ENCODE assay signal across 20 cellular contexts in genomic region chr12:116027551-116027821, GRCh38.
DNase-seq lines count a peak whose midpoint lies in the region; TF ChIP-seq lines count a peak whose summit lies in the region.
"Had no signal": no experiment of that assay in that cellular context is flagged by ENCODE, and none has a peak within 500 bp of the region (broad histone marks: within the 10 kb centered on the region; RNA-seq: fewer than 3 reads in every experiment).

No MANE protein-coding gene starts in this region.

- TF ChIP-seq EP300 in tibial nerve (IDR thresholded peaks at IDR 0.05): no peak

- TF ChIP-seq POLR2A in tibial nerve (IDR thresholded peaks at IDR 0.05) (no peak), lower leg skin (IDR thresholded peaks at IDR 0.05) (no peak)

- H3K4me3 ChIP-seq in neural progenitor cell (no peak overlapping the region), tibial nerve (no peak overlapping the region), lower leg skin (ENCODE audit: low read depth, poor library complexity, severe bottlenecking) (no peak overlapping the region)
- H3K4me3 ChIP-seq: BLaER1, GM23248, Peyer's patch, SK-N-MC had no signal

- peaks cover 2% of the 10 kb centered on the region for H3K27me3 Mint-ChIP-seq in neural progenitor cell (ENCODE audit: insufficient read depth, low read depth)
- H3K27me3 Mint-ChIP-seq: CD8-positive, alpha-beta memory T cell had no signal

- H3F3A ChIP-seq in neural progenitor cell (ENCODE audit: low read depth): no peaks in the 10 kb centered on the region

- H3K27ac Mint-ChIP-seq in neural progenitor cell: no peak overlapping the region

- H3K4me1 ChIP-seq in neural progenitor cell (peaks cover 8% of the 10 kb centered on the region), tibial nerve (peaks cover 0 to 30% (median 0%) of the 10 kb centered on the region in 4 donors)
- H3K4me1 ChIP-seq: BLaER1, Peyer's patch had no signal

- H3K9me3 ChIP-seq in neural progenitor cell (ENCODE audit: low read depth) (no peaks in the 10 kb centered on the region), tibial nerve (peaks cover 0 to 8% (median 0%) of the 10 kb centered on the region in 4 donors)
- H3K9me3 ChIP-seq: Peyer's patch had no signal

- H2AFZ ChIP-seq in neural progenitor cell (replicated peaks): no peak overlapping the region
- H2AFZ ChIP-seq: GM23248 had no signal

- 86 to 93% methylated on average over 4 of the region's 4 CpGs for WGBS in tibial nerve, 2 donors
- WGBS in lower leg skin, 2 donors: 85 to 90% methylated on average over 4 of the region's 4 CpGs

- peaks cover 98% of the 10 kb centered on the region for H3K79me2 ChIP-seq in neural progenitor cell (ENCODE audit: low read depth)

- no peaks in the 10 kb centered on the region for H3K36me3 ChIP-seq in neural progenitor cell
- no peaks in the 10 kb centered on the region for H3K36me3 ChIP-seq in tibial nerve
- H3K36me3 ChIP-seq: Peyer's patch had no signal

- peak; percentile 9 for DNase-seq in NCI-H82 (lab: John Stamatoyannopoulos, UW)
- DNase-seq in NCI-H82 treated with DMSO at 0.1 percent for 48 hours (lab: John Stamatoyannopoulos, UW; ENCODE audit: unreplicated experiment): no peak
- DNase-seq in M059J (ENCODE audit: low read depth): peak; percentile 20
- peak; percentile 28 for DNase-seq in amniotic epithelial cell (ENCODE audit: low read depth)
- no peak for DNase-seq in neural progenitor cell (ENCODE audit: low spot score)
- DNase-seq in tibial nerve (ENCODE audit: low spot score in 2 of 2): no peak
- DNase-seq in lower leg skin (ENCODE audit: low spot score in 2 of 2): no peak
- DNase-seq in NCI-H2196 treated with DMSO at 0.1 percent for 48 hours (lab: John Stamatoyannopoulos, UW; ENCODE audit: unreplicated experiment): no peak
- DNase-seq: CD8-positive, alpha-beta memory T cell; DND-41; GF-D8; GM23248; KBM-7; NCI-H1105; NCI-H1694; NCI-H2107; Peyer's patch; Right ventricle myocardium superior had no signal

- H3K9ac ChIP-seq in neural progenitor cell: no peak overlapping the region
- H3K9ac ChIP-seq: BLaER1, GM23248 had no signal

- intact Hi-C loops in lower leg skin (cut with DNase I; ENCODE audit: low total_unique reads): loop anchor here (10.0 kb wide), 1 partner anchor 217 kb away; no protein-coding TSS in a partner anchor

- peaks cover 40% of the 10 kb centered on the region for H4K20me1 ChIP-seq in neural progenitor cell (ENCODE audit: low read depth)

- H3K27me3 ChIP-seq in neural progenitor cell (no peaks in the 10 kb centered on the region), tibial nerve (no peaks in the 10 kb centered on the region)
- H3K27me3 ChIP-seq: BLaER1, Peyer's patch had no signal

- H3K4me2 ChIP-seq in neural progenitor cell: no peak overlapping the region
- H3K4me2 ChIP-seq: BLaER1 had no signal

- peaks cover 9% of the 10 kb centered on the region for H3K9me3 Mint-ChIP-seq in neural progenitor cell

- H3K27ac ChIP-seq in neural progenitor cell (peak overlapping the region; percentile 40), tibial nerve (no peak overlapping the region)
- H3K27ac ChIP-seq: BLaER1, GM23248, Peyer's patch, SK-N-MC had no signal

- no peak overlapping the region for H3K4me3 Mint-ChIP-seq in neural progenitor cell

- H3K36me3 Mint-ChIP-seq in neural progenitor cell: peaks cover 7% of the 10 kb centered on the region

- TF ChIP-seq CTCF in neural progenitor cell (IDR thresholded peaks at IDR 0.05): no peak
- TF ChIP-seq CTCF in tibial nerve (IDR thresholded peaks at IDR 0.05): no peak
- TF ChIP-seq CTCF in lower leg skin (IDR thresholded peaks at IDR 0.05): no peak

- peaks cover 16% of the 10 kb centered on the region for H3K4me1 Mint-ChIP-seq in neural progenitor cell

Comparison
In these comparisons a context has a peak if more than half of its experiments do, and no peak if none do; other contexts are left out.
1. DNase-seq: peak in NCI-H82 (single experiment), M059J (single experiment) and amniotic epithelial cell (single experiment); none in NCI-H82 treated with DMSO at 0.1 percent for 48 hours (single experiment), neural progenitor cell (single experiment), tibial nerve (0 of 2), lower leg skin (0 of 2) and NCI-H2196 treated with DMSO at 0.1 percent for 48 hours (single experiment).